In the genomic region with DNA sequence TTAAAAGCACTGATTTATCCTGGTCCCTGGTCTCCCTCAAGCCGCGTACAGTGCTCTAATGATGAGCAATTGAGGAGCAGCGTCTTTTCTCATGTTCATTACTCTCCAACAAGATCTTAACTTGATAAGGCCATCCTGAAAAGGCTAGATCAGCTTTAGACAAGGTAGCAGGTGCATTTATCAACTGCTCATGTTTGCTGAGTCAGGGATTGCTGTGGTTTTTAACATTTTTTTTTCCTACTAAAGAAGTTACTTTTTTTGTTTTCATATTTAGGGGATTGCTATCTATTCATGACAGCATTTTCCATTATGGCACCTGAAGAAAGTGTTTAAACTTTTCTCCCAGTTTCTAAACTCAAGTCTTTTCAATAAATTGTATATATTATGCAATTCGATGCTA, we compare ENCODE assay signal across 13 cellular contexts.
"Had no signal": no experiment of that assay in that cellular context is flagged by ENCODE, and none has a peak within 500 bp of the region (broad histone marks: within the 10 kb centered on the region; RNA-seq: fewer than 3 reads in every experiment).

No MANE protein-coding gene starts in this region.

- ATAC-seq: activated CD8-positive, alpha-beta T cell treated with anti-CD3 and anti-CD28 coated beads for 36 hours; body of pancreas; left ventricle myocardium superior had no signal

- H3K27me3 ChIP-seq: body of pancreas, dorsolateral prefrontal cortex, right atrium auricular region, tibial artery had no signal

- H3K36me3 ChIP-seq: prostate gland, right atrium auricular region, tibial artery had no signal

- H3K4me1 ChIP-seq: body of pancreas, prostate gland, right atrium auricular region had no signal

- H3K9me3 ChIP-seq: body of pancreas, prostate gland, right atrium auricular region, tibial artery had no signal

- H3K4me3 ChIP-seq: body of pancreas, prostate gland, right atrium auricular region, tibial artery had no signal

- H3K27ac ChIP-seq: body of pancreas, prostate gland, right atrium auricular region, tibial artery had no signal

- DNase-seq: activated CD4-positive, alpha-beta T cell treated with anti-CD3 and anti-CD28 coated beads for 48 hours; activated CD4-positive, CD25-positive, alpha-beta regulatory T cell; activated CD8-positive, alpha-beta T cell treated with anti-CD3 and anti-CD28 coated beads for 36 hours; activated naive CD4-positive, alpha-beta T cell treated with anti-CD3 and anti-CD28 coated beads for 36 hours; activated T-cell treated with anti-CD3 and anti-CD28 coated beads, Interleukin-2, amount 50 U/mL, for 1 hour; body of pancreas; left ventricle myocardium superior; stimulated activated CD4-positive, alpha-beta T cell treated with anti-CD3 and anti-CD28 coated beads, Interleukin-2, amount 100 ng/mL, for 24 hours; stimulated activated naive CD4-positive, alpha-beta T cell treated with Interleukin-2 at 50 U/mL for 16 hours; tibial artery had no signal
